In the genomic region with DNA sequence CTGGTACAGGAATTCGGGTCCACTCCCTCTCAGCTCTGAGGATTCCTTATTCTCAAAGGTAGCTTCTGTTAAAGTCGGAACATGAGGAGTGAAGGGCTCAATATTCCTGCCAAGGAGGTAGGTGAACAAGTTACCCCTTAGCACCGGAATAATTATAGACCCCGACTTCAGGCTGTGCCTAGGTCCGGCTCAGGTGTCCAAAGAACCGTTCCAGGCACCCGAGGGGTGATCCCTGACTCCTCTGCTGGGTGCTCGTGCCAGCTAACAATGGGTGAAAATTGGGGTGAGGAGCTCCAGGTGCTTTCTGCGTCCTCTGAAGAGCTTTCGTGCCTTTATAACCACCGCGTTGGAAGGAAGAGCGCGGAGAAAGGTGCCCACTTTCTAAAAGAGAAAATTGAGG, we compare ENCODE assay signal across 8 cellular contexts. TPM values are rescaled to one million over a fixed set of nuclear protein-coding genes. Genes with fewer than 3 reads are reported as not detected.
DNase-seq lines count a peak whose midpoint lies in the region; ATAC-seq and TF ChIP-seq lines count a peak whose summit lies in the region.

No MANE protein-coding gene starts in this region.

- peak overlapping the region; percentile 99 for H3K27ac ChIP-seq in left ventricle myocardium inferior (replicated peaks)
- peak overlapping the region; percentile 93 for H3K27ac ChIP-seq in brain microvascular endothelial cell
- peak overlapping the region; percentile 100 for H3K27ac ChIP-seq in mesodermal cell (ENCODE audit: low read depth, low read length, severe bottlenecking)
- H3K27ac ChIP-seq in aorta (ENCODE audit: low read depth in 1 of 2, low read length in 2 of 2) = peak overlapping the region in 1 of 2 donors; percentile 94

- DNase-seq in left ventricle myocardium inferior = no peak
- no peak for DNase-seq in Right ventricle myocardium superior
- DNase-seq in brain microvascular endothelial cell = no peak
- DNase-seq in aorta = no peak
- DNase-seq in germinal center (ENCODE audit: low spot score) = no peak
- no peak for DNase-seq in NCI-H1092 (lab: John Stamatoyannopoulos, UW)
- DNase-seq in EL = no peak

- H3K36me3 ChIP-seq in left ventricle myocardium inferior (peaks cover 25% of the 10 kb centered on the region), brain microvascular endothelial cell (replicated peaks) (peaks cover 21% of the 10 kb centered on the region), mesodermal cell (ENCODE audit: control insufficient read depth, insufficient read depth, low read length) (peaks cover 28% of the 10 kb centered on the region), aorta (ENCODE audit: control insufficient read depth in 1 of 2, insufficient read depth in 2 of 2, low read length in 1 of 2) (peaks cover 0 to 8% of the 10 kb centered on the region in 2 donors)

- WGBS in mesodermal cell (ENCODE audit: insufficient coverage in 2 of 2), 2 experiments = 2 to 4% methylated on average over 13 to 14 of the region's 14 CpGs
- WGBS in aorta, 2 donors = 2% methylated on average over 14 of the region's 14 CpGs

- in situ Hi-C loops in brain microvascular endothelial cell (cut with HindIII; ENCODE audit: low pct_ligation_motif_present, low sequenced_read_pairs) = no loop called here

- H3K27me3 ChIP-seq in left ventricle myocardium inferior (ENCODE audit: low read depth) (no peaks in the 10 kb centered on the region), brain microvascular endothelial cell (replicated peaks) (no peaks in the 10 kb centered on the region), aorta (ENCODE audit: control insufficient read depth in 1 of 2, insufficient read depth in 2 of 2, low read length in 1 of 2) (no peaks in the 10 kb centered on the region)

- H3K4me3 ChIP-seq in left ventricle myocardium inferior (peak overlapping the region; percentile 82), brain microvascular endothelial cell (ENCODE audit: low read depth, low read length) (peak overlapping the region; percentile 76), mesodermal cell (ENCODE audit: extremely low read depth, insufficient read depth, low read length, poor library complexity, severe bottlenecking) (peak overlapping the region; percentile 74), aorta (ENCODE audit: low read length in 2 of 2) (peak overlapping the region; percentile 48 to 69)

- no peak for TF ChIP-seq CTCF in left ventricle myocardium inferior (IDR thresholded peaks at IDR 0.05; ENCODE audit: borderline replicate concordance)
- no peak for TF ChIP-seq CTCF in brain microvascular endothelial cell (IDR thresholded peaks at IDR 0.05; ENCODE audit: low read depth, low read length, missing control alignments)

- H3K9me3 ChIP-seq in left ventricle myocardium inferior (replicated peaks) (no peaks in the 10 kb centered on the region), mesodermal cell (ENCODE audit: control insufficient read depth, low read length) (no peaks in the 10 kb centered on the region), aorta (ENCODE audit: control insufficient read depth, low read length) (no peaks in the 10 kb centered on the region)

- intact Hi-C loops in left ventricle myocardium inferior (cut with micrococcal nuclease) (no loop called here), Right ventricle myocardium superior (cut with DNase I) (no loop called here), aorta (cut with DNase I) (no loop called here)

- ATAC-seq in Right ventricle myocardium superior (ENCODE audit: poor library complexity) (no peak), aorta (ENCODE audit: low FRiP score) (no peak)

- H3K4me1 ChIP-seq in left ventricle myocardium inferior (peaks cover 43% of the 10 kb centered on the region), mesodermal cell (ENCODE audit: control insufficient read depth, insufficient read depth, low read length, poor library complexity, severe bottlenecking) (peaks cover 8% of the 10 kb centered on the region), aorta (ENCODE audit: control insufficient read depth in 1 of 2, insufficient read depth in 2 of 2, low read length in 2 of 2) (no peaks in the 10 kb centered on the region)

RNA-seq across cellular contexts. Expression of a gene that starts 0.4 kb away (rescaled TPM):
- total RNA-seq in left ventricle myocardium inferior (10.5 TPM), Right ventricle myocardium superior (14.2 TPM), aorta (10 to 100 TPM; 19.1 to 36.4 TPM)
- polyA plus RNA-seq in mesodermal cell (2013, experiment 1 of 2) = 11.2 TPM
- 9.8 TPM for polyA plus RNA-seq in mesodermal cell (2013, experiment 2 of 2)
- polyA plus RNA-seq in aorta = 10 to 100 TPM; 20.2 to 47.4 TPM

RNA-seq across cellular contexts. Expression of a gene that starts 0.9 kb away (rescaled TPM):
- 20.9 TPM for total RNA-seq in left ventricle myocardium inferior
- total RNA-seq in Right ventricle myocardium superior = 17.7 TPM
- 20.3 TPM for polyA plus RNA-seq in mesodermal cell (2013, experiment 1 of 2)
- polyA plus RNA-seq in mesodermal cell (2013, experiment 2 of 2) = 24.4 TPM
- 10 to 100 TPM; 31.9 to 38.2 TPM for total RNA-seq in aorta
- polyA plus RNA-seq in aorta = 10 to 100 TPM; 41.3 to 71.3 TPM

RNA-seq across cellular contexts. Expression of a gene that starts 28.2 kb away (rescaled TPM):
- total RNA-seq in left ventricle myocardium inferior = 17.8 TPM
- total RNA-seq in Right ventricle myocardium superior = 12.9 TPM
- 37.0 TPM for polyA plus RNA-seq in mesodermal cell (2013, experiment 1 of 2)
- 27.9 TPM for polyA plus RNA-seq in mesodermal cell (2013, experiment 2 of 2)
- total RNA-seq in aorta = 10 to 100 TPM; 18.9 to 30.4 TPM
- polyA plus RNA-seq in aorta = 10 to 100 TPM; 23.1 to 82.0 TPM

RNA-seq across cellular contexts. Expression of a gene that starts 28.3 kb away (rescaled TPM):
- total RNA-seq in left ventricle myocardium inferior = 128 TPM
- 111 TPM for total RNA-seq in Right ventricle myocardium superior
- 190 TPM for polyA plus RNA-seq in mesodermal cell (2013, experiment 1 of 2)
- 169 TPM for polyA plus RNA-seq in mesodermal cell (2013, experiment 2 of 2)
- total RNA-seq in aorta = 100 to 1,000 TPM; 134 to 148 TPM
- polyA plus RNA-seq in aorta = 10 to 100 TPM; 44.2 to 80.1 TPM

RNA-seq across cellular contexts. Expression of a gene that starts 31.1 kb away (rescaled TPM):
- total RNA-seq in left ventricle myocardium inferior (4.9 TPM), Right ventricle myocardium superior (3.7 TPM), aorta (10 to 100 TPM; 10.8 to 13.3 TPM)
- 27.9 TPM for polyA plus RNA-seq in mesodermal cell (2013, experiment 1 of 2)
- polyA plus RNA-seq in mesodermal cell (2013, experiment 2 of 2) = 24.5 TPM
- polyA plus RNA-seq in aorta = 10 to 100 TPM; 14.0 to 14.4 TPM
